In genomic region chr14:92575773-92576303, GRCh38 we compare ENCODE assay signal across 31 cellular contexts.
"Had no signal": no experiment of that assay in that cellular context is flagged by ENCODE, and none has a peak within 500 bp of the region (broad histone marks: within the 10 kb centered on the region; RNA-seq: fewer than 3 reads in every experiment).

No MANE protein-coding gene starts in this region.

- H3K36me3 ChIP-seq: cardiac muscle cell, pancreas, prostate gland had no signal

- H3K4me1 Mint-ChIP-seq: brain, neural crest cell had no signal

- H3K9me3 ChIP-seq: adrenal gland, pancreas, prostate gland, testis, transverse colon had no signal

- H3K4me3 Mint-ChIP-seq: activated CD4-positive, alpha-beta memory T cell treated with anti-CD3 and anti-CD28 coated beads for 36 hours; activated T-helper 1 cell treated with anti-CD3 and anti-CD28 coated beads, Interleukin-12 subunit alpha, Interleukin-12 subunit beta, Interleukin-2, Interleukin-4 antibody, amounts not matched to agents 30 ng/mL and 10 ng/mL and 1 ng/mL, durations not matched to agents 14 hours and 24 hours and 36 hours; brain; neural crest cell; stimulated activated memory B cell treated with anti-CD40 and anti-IgM and Interleukin-4, amounts not matched to agents 10 μg/mL and 1 μg/mL and 100 μg/mL, for 72 hours had no signal

- H3K36me3 Mint-ChIP-seq: activated CD4-positive, alpha-beta memory T cell treated with anti-CD3 and anti-CD28 coated beads for 36 hours; brain had no signal

- H3K4me3 ChIP-seq: adrenal gland, cardiac muscle cell, coronary artery, dorsolateral prefrontal cortex, pancreas, prostate gland, skin epidermis, testis, transverse colon had no signal

- DNase-seq: activated CD4-positive, alpha-beta memory T cell treated with anti-CD3 and anti-CD28 coated beads for 36 hours; activated CD4-positive, alpha-beta T cell treated with anti-CD3 and anti-CD28 coated beads for 4 hours; activated gamma-delta T cell treated with Interleukin-2 at 50 U/mL for 16 hours; activated T-cell treated with anti-CD3 and anti-CD28 coated beads for 4 hours; adrenal gland; aorta; dorsolateral prefrontal cortex; effector memory CD4-positive, alpha-beta T cell; head of caudate nucleus; hippocampal formation; kidney; left colon; mammary epithelial cell; nucleus accumbens; pancreas; retina; stimulated activated CD4-positive, alpha-beta T cell treated with anti-CD3 and anti-CD28 coated beads, Interleukin-4, amount 100 ng/mL, for 24 hours; testis; transverse colon had no signal

- H3K27ac Mint-ChIP-seq: activated CD4-positive, alpha-beta memory T cell treated with anti-CD3 and anti-CD28 coated beads for 36 hours; activated naive CD4-positive, alpha-beta T cell treated with anti-CD3 and anti-CD28 coated beads, Interleukin-2, amount 50 U/mL, for 72 hours; activated T-helper 1 cell treated with anti-CD3 and anti-CD28 coated beads, Interleukin-12 subunit alpha, Interleukin-12 subunit beta, Interleukin-2, Interleukin-4 antibody, amounts not matched to agents 30 ng/mL and 10 ng/mL and 1 ng/mL, durations not matched to agents 14 hours and 24 hours and 36 hours; brain had no signal

- H3K9me3 Mint-ChIP-seq: activated CD4-positive, alpha-beta memory T cell treated with anti-CD3 and anti-CD28 coated beads for 36 hours; activated naive CD4-positive, alpha-beta T cell treated with anti-CD3 and anti-CD28 coated beads, Interleukin-2, amount 50 U/mL, for 72 hours; activated T-helper 1 cell treated with anti-CD3 and anti-CD28 coated beads, Interleukin-12 subunit alpha, Interleukin-12 subunit beta, Interleukin-2, Interleukin-4 antibody, amounts not matched to agents 30 ng/mL and 10 ng/mL and 1 ng/mL, durations not matched to agents 14 hours and 24 hours and 36 hours; brain; neural crest cell; stimulated activated memory B cell treated with anti-CD40 and anti-IgM and Interleukin-4, amounts not matched to agents 10 μg/mL and 1 μg/mL and 100 μg/mL, for 72 hours had no signal

- FAIRE-seq: kidney, pancreas, urothelium cell line had no signal

- H3K4me1 ChIP-seq: adrenal gland, pancreas, prostate gland, testis had no signal

- H3K27me3 Mint-ChIP-seq: activated CD4-positive, alpha-beta memory T cell treated with anti-CD3 and anti-CD28 coated beads for 36 hours; brain; stimulated activated memory B cell treated with anti-CD40 and anti-IgM and Interleukin-4, amounts not matched to agents 10 μg/mL and 1 μg/mL and 100 μg/mL, for 72 hours had no signal

- H3K27me3 ChIP-seq: adrenal gland, cardiac muscle cell, dorsolateral prefrontal cortex, pancreas, testis, transverse colon had no signal

- ATAC-seq: activated naive CD4-positive, alpha-beta T cell treated with anti-CD3 and anti-CD28 coated beads, Interleukin-2, amount 50 U/mL, for 72 hours; left colon; pancreas; sciatic nerve; stimulated activated memory B cell treated with anti-CD40 and anti-IgM and Interleukin-4, amounts not matched to agents 10 μg/mL and 1 μg/mL and 100 μg/mL, for 72 hours had no signal

- H3K27ac ChIP-seq: adrenal gland, cardiac muscle cell, coronary artery, dorsolateral prefrontal cortex, pancreas, prostate gland, skin epidermis, testis, transverse colon, VCaP had no signal
